In genomic region chr2:9896216-9896615, GRCh38 we compare ENCODE assay signal across 17 cellular contexts. TPM values are rescaled to one million over a fixed set of nuclear protein-coding genes. Genes with fewer than 3 reads are reported as not detected.
DNase-seq lines count a peak whose midpoint lies in the region; ATAC-seq and TF ChIP-seq lines count a peak whose summit lies in the region.
"Had no signal": no experiment of that assay in that cellular context is flagged by ENCODE, and none has a peak within 500 bp of the region (broad histone marks: within the 10 kb centered on the region; RNA-seq: fewer than 3 reads in every experiment).

No MANE protein-coding gene starts in this region.

- no peaks in the 10 kb centered on the region for H3K27me3 ChIP-seq in mammary epithelial cell (ENCODE audit: insufficient read depth, low read length)
- no peaks in the 10 kb centered on the region for H3K27me3 ChIP-seq in mesendoderm (ENCODE audit: insufficient read depth, low read length, poor library complexity)
- H3K27me3 ChIP-seq in tibial nerve, result no peaks in the 10 kb centered on the region
- H3K27me3 ChIP-seq in naive thymus-derived CD4-positive, alpha-beta T cell (ENCODE audit: control insufficient read depth in 2 of 2, insufficient read depth in 2 of 2, low read length in 2 of 2), result no peaks in the 10 kb centered on the region
- H3K27me3 ChIP-seq: colonic mucosa had no signal

- POLR2A ChIA-PET in naive thymus-derived CD4-positive, alpha-beta T cell (lab: Charles Lee), result no interaction called here

- H3K4me3 ChIP-seq in mammary epithelial cell (replicated peaks in 1 of 3; ENCODE audit: insufficient read depth in 1 of 3, low read depth in 2 of 3, low read length in 3 of 3) (peak overlapping the region in 2 of 3 experiments; percentile 18 to 33), mesendoderm (ENCODE audit: low read length) (no peak overlapping the region), tibial nerve (no peak overlapping the region)
- no peak overlapping the region for H3K4me3 ChIP-seq in naive thymus-derived CD4-positive, alpha-beta T cell (ENCODE audit: low read length)
- H3K4me3 ChIP-seq: colonic mucosa had no signal

- TF ChIP-seq CTCF in mammary epithelial cell (conservative IDR thresholded peaks at IDR 0.05 in 1 of 2, IDR thresholded peaks at IDR 0.05 in 1 of 2; ENCODE audit: extremely low read depth in 1 of 2, insufficient read depth in 1 of 2, low read depth in 1 of 2, low read length in 2 of 2), result no peak
- no peak for TF ChIP-seq CTCF in tibial nerve (IDR thresholded peaks at IDR 0.05)

- peak overlapping the region; percentile 59 for H2AFZ ChIP-seq in mammary epithelial cell (ENCODE audit: low read depth, low read length)

- no peak overlapping the region for H3K4ac ChIP-seq in mesendoderm (ENCODE audit: low read depth, low read length)

- H2BK5ac ChIP-seq in mesendoderm (ENCODE audit: low read length), result no peak overlapping the region

- no peaks in the 10 kb centered on the region for H3K9me3 Mint-ChIP-seq in naive thymus-derived CD4-positive, alpha-beta T cell
- H3K9me3 Mint-ChIP-seq: activated naive CD8-positive, alpha-beta T cell treated with anti-CD3 and anti-CD28 coated beads for 36 hours; CD4-positive, alpha-beta memory T cell; stimulated activated naive B cell treated with anti-CD40 and anti-IgM and Interleukin-4, amounts not matched to agents 10 μg/mL and 1 μg/mL and 100 μg/mL, for 72 hours had no signal

- H3K36me3 ChIP-seq in mammary epithelial cell (ENCODE audit: insufficient read depth, low read length), result no peaks in the 10 kb centered on the region
- H3K36me3 ChIP-seq in mesendoderm (ENCODE audit: control insufficient read depth, insufficient read depth, low read length), result no peaks in the 10 kb centered on the region
- H3K36me3 ChIP-seq in tibial nerve, result no peaks in the 10 kb centered on the region
- peaks cover 0 to 5% (median 0%) of the 10 kb centered on the region in 3 experiments for H3K36me3 ChIP-seq in naive thymus-derived CD4-positive, alpha-beta T cell (ENCODE audit: control insufficient read depth in 2 of 3, insufficient read depth in 3 of 3, low read length in 3 of 3)
- H3K36me3 ChIP-seq: colonic mucosa had no signal

- no peak for TF ChIP-seq POLR2A in tibial nerve (IDR thresholded peaks at IDR 0.05)

- H4K5ac ChIP-seq in mesendoderm (ENCODE audit: low read length), result no peak overlapping the region

- peaks cover 36% of the 10 kb centered on the region for H3K4me1 ChIP-seq in mammary epithelial cell (ENCODE audit: insufficient read depth, low read length)
- peaks cover 2% of the 10 kb centered on the region for H3K4me1 ChIP-seq in mesendoderm (ENCODE audit: control insufficient read depth, low read depth, low read length)
- H3K4me1 ChIP-seq in tibial nerve, result peaks cover 0 to 33% (median 11%) of the 10 kb centered on the region in 4 donors
- H3K4me1 ChIP-seq in naive thymus-derived CD4-positive, alpha-beta T cell (ENCODE audit: control insufficient read depth in 2 of 2, insufficient read depth in 2 of 2, low read length in 2 of 2), result no peaks in the 10 kb centered on the region
- H3K4me1 ChIP-seq: colonic mucosa had no signal

- H3K4me1 Mint-ChIP-seq in naive thymus-derived CD4-positive, alpha-beta T cell, result peaks cover 5 to 26% (median 17%) of the 10 kb centered on the region in 7 donors
- H3K4me1 Mint-ChIP-seq: stimulated activated naive B cell treated with anti-CD40 and anti-IgM and Interleukin-4, amounts not matched to agents 10 μg/mL and 1 μg/mL and 100 μg/mL, for 72 hours had no signal

- peak overlapping the region in 3 of 9 donors; percentile 13 to 59 (median 15) for H3K27ac Mint-ChIP-seq in naive thymus-derived CD4-positive, alpha-beta T cell
- H3K27ac Mint-ChIP-seq: activated naive CD8-positive, alpha-beta T cell treated with anti-CD3 and anti-CD28 coated beads for 36 hours; stimulated activated naive B cell treated with anti-CD40 and anti-IgM and Interleukin-4, amounts not matched to agents 10 μg/mL and 1 μg/mL and 100 μg/mL, for 72 hours had no signal

- no peak overlapping the region for H2BK120ac ChIP-seq in mesendoderm (ENCODE audit: low read depth, low read length)

- in situ Hi-C loops in mammary epithelial cell (cut with MboI; ENCODE audit: low sequenced_read_pairs in 2 of 2), result no loop called here

- no peaks in the 10 kb centered on the region for H4K20me1 ChIP-seq in mammary epithelial cell (ENCODE audit: insufficient read depth, low read length)

- no peak for ATAC-seq in left colon
- no peak for ATAC-seq in naive thymus-derived CD4-positive, alpha-beta T cell
- ATAC-seq: stimulated activated naive B cell treated with anti-CD40 and anti-IgM and Interleukin-4, amounts not matched to agents 10 μg/mL and 1 μg/mL and 100 μg/mL, for 72 hours had no signal

- H3K9me3 ChIP-seq in mammary epithelial cell (replicated peaks; ENCODE audit: insufficient read depth, low read length), result no peaks in the 10 kb centered on the region
- H3K9me3 ChIP-seq in tibial nerve, result no peaks in the 10 kb centered on the region
- no peaks in the 10 kb centered on the region for H3K9me3 ChIP-seq in naive thymus-derived CD4-positive, alpha-beta T cell (ENCODE audit: control insufficient read depth in 2 of 3, low read length in 3 of 3)
- H3K9me3 ChIP-seq: colonic mucosa had no signal

- H3K23ac ChIP-seq in mesendoderm (ENCODE audit: low read length), result no peak overlapping the region

- H3K9ac ChIP-seq in mammary epithelial cell (ENCODE audit: insufficient read depth, low read length) (peak overlapping the region; percentile 83), mesendoderm (ENCODE audit: low read length) (no peak overlapping the region)

- no peak overlapping the region for H2BK15ac ChIP-seq in mesendoderm (replicated peaks; ENCODE audit: low read depth)

- 7% methylated on average over 3 of the region's 3 CpGs for WGBS in mammary epithelial cell (ENCODE audit: low coverage, missing lambda C conversion rate)
- WGBS in mesendoderm (ENCODE audit: extremely low coverage, insufficient coverage, low lambda C conversion rate), result no CpG with 5 or more reads among the region's 3 CpGs
- WGBS in tibial nerve, 2 donors, result 19 to 28% methylated on average over 3 of the region's 3 CpGs

- no peak overlapping the region for H4K8ac ChIP-seq in mesendoderm (ENCODE audit: low read depth, low read length)

- DNase-seq in DMS 273 (lab: John Stamatoyannopoulos, UW; ENCODE audit: unreplicated experiment), result peak; percentile 8
- no peak for DNase-seq in DMS 273 treated with DMSO at 0.1 percent for 48 hours (lab: John Stamatoyannopoulos, UW)
- no peak for DNase-seq in mammary epithelial cell
- peak; percentile 30 for DNase-seq in mesendoderm
- no peak for DNase-seq in tibial nerve (ENCODE audit: low spot score in 2 of 2)
- no peak for DNase-seq in left colon
- DNase-seq in cortex of kidney (lab: John Stamatoyannopoulos, UW), result no peak
- no peak for DNase-seq in naive thymus-derived CD4-positive, alpha-beta T cell
- DNase-seq: activated CD4-positive, alpha-beta T cell treated with anti-CD3 and anti-CD28 coated beads for 1 hour; activated naive CD8-positive, alpha-beta T cell treated with anti-CD3 and anti-CD28 coated beads for 36 hours; activated T-cell treated with anti-CD3 and anti-CD28 coated beads for 4 hours; CD4-positive, alpha-beta memory T cell; colonic mucosa; NCI-H1694; NCI-H510A; stimulated activated naive B cell treated with anti-CD40 and anti-IgM and Interleukin-4, amounts not matched to agents 10 μg/mL and 1 μg/mL and 100 μg/mL, for 72 hours had no signal

- H3K4me2 ChIP-seq in mammary epithelial cell (ENCODE audit: insufficient read depth, low read depth, low read length) (peak overlapping the region; percentile 77), mesendoderm (ENCODE audit: low read length) (no peak overlapping the region)

- H3K27me3 Mint-ChIP-seq in naive thymus-derived CD4-positive, alpha-beta T cell, result no peaks in the 10 kb centered on the region
- H3K27me3 Mint-ChIP-seq: activated naive CD8-positive, alpha-beta T cell treated with anti-CD3 and anti-CD28 coated beads for 36 hours; CD4-positive, alpha-beta memory T cell; stimulated activated naive B cell treated with anti-CD40 and anti-IgM and Interleukin-4, amounts not matched to agents 10 μg/mL and 1 μg/mL and 100 μg/mL, for 72 hours had no signal

- intact Hi-C loops in mammary epithelial cell (cut with micrococcal nuclease) (no loop called here), left colon (cut with DNase I, micrococcal nuclease) (no loop called here)
- intact Hi-C loops in naive thymus-derived CD4-positive, alpha-beta T cell (cut with micrococcal nuclease), result no loop called here

- CTCF ChIA-PET in mammary epithelial cell (lab: Charles Lee; ENCODE audit: low non-redundant PET), result interaction anchor here (0.6 kb wide), 1 partner anchor 49 kb away, joined by 3 read pairs; no protein-coding TSS in a partner anchor
- CTCF ChIA-PET in naive thymus-derived CD4-positive, alpha-beta T cell (lab: Charles Lee), result no interaction called here

- H3K79me2 ChIP-seq in mammary epithelial cell (ENCODE audit: insufficient read depth, low read length) (no peaks in the 10 kb centered on the region), mesendoderm (ENCODE audit: control insufficient read depth, insufficient read depth, low read length) (no peaks in the 10 kb centered on the region)

- H3K27ac ChIP-seq in mammary epithelial cell (ENCODE audit: insufficient read depth, low read depth, low read length), result peak overlapping the region; percentile 97
- H3K27ac ChIP-seq in mesendoderm (ENCODE audit: low read depth, low read length), result no peak overlapping the region
- peak overlapping the region in 3 of 4 donors; percentile 27 to 72 (median 70) for H3K27ac ChIP-seq in tibial nerve
- H3K27ac ChIP-seq in naive thymus-derived CD4-positive, alpha-beta T cell (ENCODE audit: low read depth, low read length), result no peak overlapping the region
- H3K27ac ChIP-seq: 22Rv1, colonic mucosa had no signal

- TF ChIP-seq EP300 in tibial nerve (IDR thresholded peaks at IDR 0.05), result no peak

- dilution Hi-C loops in mammary epithelial cell (cut with HindIII; ENCODE audit: low sequenced_read_pairs), result no loop called here

- peak overlapping the region; percentile 68 for H3K18ac ChIP-seq in mesendoderm (ENCODE audit: low read length)

- peaks cover 0 to 23% (median 9%) of the 10 kb centered on the region in 5 donors for H3K36me3 Mint-ChIP-seq in naive thymus-derived CD4-positive, alpha-beta T cell
- H3K36me3 Mint-ChIP-seq: activated naive CD8-positive, alpha-beta T cell treated with anti-CD3 and anti-CD28 coated beads for 36 hours had no signal

- TSS peak; percentile 38 for BruUV-seq in mammary epithelial cell (replicated peaks; lab: Mats Ljungman, UMichigan)

- no peak overlapping the region for H2AK5ac ChIP-seq in mesendoderm (ENCODE audit: low read length)

- peak overlapping the region in 1 of 10 donors; percentile 37 for H3K4me3 Mint-ChIP-seq in naive thymus-derived CD4-positive, alpha-beta T cell
- H3K4me3 Mint-ChIP-seq: activated naive CD8-positive, alpha-beta T cell treated with anti-CD3 and anti-CD28 coated beads for 36 hours; stimulated activated naive B cell treated with anti-CD40 and anti-IgM and Interleukin-4, amounts not matched to agents 10 μg/mL and 1 μg/mL and 100 μg/mL, for 72 hours had no signal

- no peak overlapping the region for H3K56ac ChIP-seq in mesendoderm (ENCODE audit: low read length)

- H3K79me1 ChIP-seq in mesendoderm (ENCODE audit: low read length), result no peaks in the 10 kb centered on the region

RNA-seq across cellular contexts. Expression of gene TAF1B, which starts 52.9 kb away (rescaled TPM):
- total RNA-seq in mammary epithelial cell (10 to 100 TPM; 13.5 to 25.5 TPM), tibial nerve (10 to 100 TPM; 10.8 to 21.4 (median 17.9) TPM), left colon (10 to 100 TPM in 1 of 2 donors, 1 to 10 TPM in 1; 9.0 to 11.9 TPM)
- polyA plus RNA-seq in mammary epithelial cell, result 9.4 TPM
- 30.4 TPM for polyA minus RNA-seq in mammary epithelial cell
- polyA plus RNA-seq in mesendoderm (2013, experiment 1 of 2), result 26.0 TPM
- polyA plus RNA-seq in mesendoderm (2013, experiment 2 of 2), result 25.3 TPM
- total RNA-seq in naive thymus-derived CD4-positive, alpha-beta T cell, result 10 to 100 TPM in 4 of 5 experiments, 1 to 10 TPM in 1; 9.2 to 28.2 (median 20.9) TPM
- polyA plus RNA-seq in naive thymus-derived CD4-positive, alpha-beta T cell, result 1 to 10 TPM; 7.2 to 8.6 TPM

RNA-seq across cellular contexts. Expression of gene GRHL1, which starts 55.3 kb away (rescaled TPM):
- 1 to 10 TPM; 2.2 to 6.0 TPM for total RNA-seq in mammary epithelial cell
- 1.8 TPM for polyA plus RNA-seq in mammary epithelial cell
- polyA minus RNA-seq in mammary epithelial cell, result 1.4 TPM
- 1.3 TPM for polyA plus RNA-seq in mesendoderm (2013, experiment 1 of 2)
- polyA plus RNA-seq in mesendoderm (2013, experiment 2 of 2), result 1.4 TPM
- 1 to 10 TPM in 2 of 4 donors, under 1 TPM in 1, not detected in 1; 0.66 to 4.2 (median 2.3) TPM for total RNA-seq in tibial nerve
- 1 to 10 TPM; 2.3 TPM for total RNA-seq in left colon
- total RNA-seq in naive thymus-derived CD4-positive, alpha-beta T cell, result 1 to 10 TPM in 1 of 5 experiments, under 1 TPM in 4; 0.19 to 1.3 (median 0.56) TPM
- polyA plus RNA-seq in naive thymus-derived CD4-positive, alpha-beta T cell, result under 1 TPM in 1 of 2 donors, not detected in 1; 0.33 TPM

Comparison
In these comparisons a context has a peak if more than half of its experiments do, and no peak if none do; other contexts are left out.
1. DNase-seq: peak in DMS 273 (single experiment) and mesendoderm (single experiment); none in DMS 273 treated with DMSO at 0.1 percent for 48 hours (single experiment), mammary epithelial cell (single experiment), tibial nerve (0 of 2), left colon (0 of 2), cortex of kidney (single experiment) and naive thymus-derived CD4-positive, alpha-beta T cell (0 of 9).
2. H3K27ac ChIP-seq: peak in mammary epithelial cell (single experiment) and tibial nerve (3 of 4); none in mesendoderm (single experiment) and naive thymus-derived CD4-positive, alpha-beta T cell (single experiment).
3. H3K4me3 ChIP-seq: peak in mammary epithelial cell (2 of 3); none in mesendoderm (single experiment), tibial nerve (0 of 4) and naive thymus-derived CD4-positive, alpha-beta T cell (single experiment).